1 cellular context compared by ENCODE assay signal in genomic region chr16:17392857-17393421, GRCh38.
TF ChIP-seq lines count a peak whose summit lies in the region.

No MANE protein-coding gene starts in this region.

TF ChIP-seq in GM12878, 131 proteins besides CTCF, POLR2A, EP300 and RAD21:
- TF ChIP-seq RUNX3 (IDR thresholded peaks at IDR 0.05; ENCODE audit: low read length) (peak; percentile 68), IRF5 (IDR thresholded peaks at IDR 0.05; ENCODE audit: borderline replicate concordance) (no peak), MTA2 (IDR thresholded peaks at IDR 0.05; ENCODE audit: low read depth) (peak; percentile 52), IKZF2 (IDR thresholded peaks at IDR 0.05) (peak; percentile 32 to 35; a peak in 2 of 4 replicates), NR2F1 (conservative IDR thresholded peaks at IDR 0.05) (0 out of 2 replicates have a peak, but pooled peaks have one; percentile 31), IKZF1 (conservative IDR thresholded peaks at IDR 0.05) (0 out of 2 replicates have a peak, but pooled peaks have one; percentile 34)
- TF ChIP-seq, protein P1, sequence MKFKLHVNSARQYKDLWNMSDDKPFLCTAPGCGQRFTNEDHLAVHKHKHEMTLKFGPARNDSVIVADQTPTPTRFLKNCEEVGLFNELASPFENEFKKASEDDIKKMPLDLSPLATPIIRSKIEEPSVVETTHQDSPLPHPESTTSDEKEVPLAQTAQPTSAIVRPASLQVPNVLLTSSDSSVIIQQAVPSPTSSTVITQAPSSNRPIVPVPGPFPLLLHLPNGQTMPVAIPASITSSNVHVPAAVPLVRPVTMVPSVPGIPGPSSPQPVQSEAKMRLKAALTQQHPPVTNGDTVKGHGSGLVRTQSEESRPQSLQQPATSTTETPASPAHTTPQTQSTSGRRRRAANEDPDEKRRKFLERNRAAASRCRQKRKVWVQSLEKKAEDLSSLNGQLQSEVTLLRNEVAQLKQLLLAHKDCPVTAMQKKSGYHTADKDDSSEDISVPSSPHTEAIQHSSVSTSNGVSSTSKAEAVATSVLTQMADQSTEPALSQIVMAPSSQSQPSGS (IDR thresholded peaks at IDR 0.05; ENCODE audit: low read length): no peak
